14 cellular contexts compared by ENCODE assay signal in genomic region chr20:44648579-44648978, GRCh38. TPM values are rescaled to one million over a fixed set of nuclear protein-coding genes. Genes with fewer than 3 reads are reported as not detected.
DNase-seq lines count a peak whose midpoint lies in the region; ATAC-seq and TF ChIP-seq lines count a peak whose summit lies in the region.
"Had no signal": no experiment of that assay in that cellular context is flagged by ENCODE, and none has a peak within 500 bp of the region (broad histone marks: within the 10 kb centered on the region; RNA-seq: fewer than 3 reads in every experiment).

No MANE protein-coding gene starts in this region.

- H2BK5ac ChIP-seq in H9 (ENCODE audit: insufficient read length, low read length), result no peak overlapping the region

- H3K4me1 Mint-ChIP-seq in activated CD8-positive, alpha-beta memory T cell treated with anti-CD3 and anti-CD28 coated beads, Interleukin-2, amount 10 ng/mL, durations not matched to agents 7 days and 5 days, result peaks cover 78% of the 10 kb centered on the region
- H3K4me1 Mint-ChIP-seq in H9 (peaks cover 44 to 56% of the 10 kb centered on the region in 2 experiments), neural progenitor cell (peaks cover 35% of the 10 kb centered on the region)
- H3K4me1 Mint-ChIP-seq in activated CD4-positive, alpha-beta memory T cell treated with anti-CD3 and anti-CD28 coated beads, Interleukin-2, amount 10 ng/mL, durations not matched to agents 7 days and 5 days, result peaks cover 82% of the 10 kb centered on the region

- no peaks in the 10 kb centered on the region for H3K9me3 Mint-ChIP-seq in activated CD8-positive, alpha-beta memory T cell treated with anti-CD3 and anti-CD28 coated beads, Interleukin-2, amount 10 ng/mL, durations not matched to agents 7 days and 5 days (ENCODE audit: low read depth)
- H3K9me3 Mint-ChIP-seq in H9 (peaks cover 5 to 6% of the 10 kb centered on the region in 2 experiments), neural progenitor cell (peaks cover 2% of the 10 kb centered on the region)
- H3K9me3 Mint-ChIP-seq in activated CD4-positive, alpha-beta memory T cell treated with anti-CD3 and anti-CD28 coated beads, Interleukin-2, amount 10 ng/mL, durations not matched to agents 7 days and 5 days, result no peaks in the 10 kb centered on the region

- H3K4me3 ChIP-seq in neural progenitor cell, result no peak overlapping the region

- no peak overlapping the region for H3K9ac ChIP-seq in H9 (ENCODE audit: extremely low read depth, insufficient read length, low read length)
- H3K9ac ChIP-seq in neural progenitor cell, result no peak overlapping the region

- H3K36me3 Mint-ChIP-seq in activated CD8-positive, alpha-beta memory T cell treated with anti-CD3 and anti-CD28 coated beads, Interleukin-2, amount 10 ng/mL, durations not matched to agents 7 days and 5 days, result peaks cover 9% of the 10 kb centered on the region
- H3K36me3 Mint-ChIP-seq in H9 (ENCODE audit: insufficient read depth in 1 of 3, low read depth in 3 of 3), result peaks cover 2 to 6% (median 6%) of the 10 kb centered on the region in 3 experiments; a peak in 5 of 7 replicates
- peaks cover 26% of the 10 kb centered on the region for H3K36me3 Mint-ChIP-seq in activated CD4-positive, alpha-beta memory T cell treated with anti-CD3 and anti-CD28 coated beads, Interleukin-2, amount 10 ng/mL, durations not matched to agents 7 days and 5 days (ENCODE audit: low read depth)
- no peaks in the 10 kb centered on the region for H3K36me3 Mint-ChIP-seq in neural progenitor cell

- H3K4me1 ChIP-seq in H9 (ENCODE audit: insufficient read depth, low read length) (peaks cover 11% of the 10 kb centered on the region; the same call in 1 of the 2 replicates), neural progenitor cell (peaks cover 42% of the 10 kb centered on the region)

- peak; percentile 41 for TF ChIP-seq CTCF in H9 (conservative IDR thresholded peaks at IDR 0.05)
- TF ChIP-seq CTCF in neural progenitor cell (IDR thresholded peaks at IDR 0.05), result peak; percentile 12

- H4K20me1 ChIP-seq in H9 (ENCODE audit: control insufficient read depth, insufficient read depth, insufficient read length) (no peaks in the 10 kb centered on the region), neural progenitor cell (ENCODE audit: low read depth) (no peaks in the 10 kb centered on the region)

- no peak overlapping the region for H2BK120ac ChIP-seq in H9 (ENCODE audit: low read depth, low read length, poor library complexity, severe bottlenecking)

- no peak overlapping the region for H3K56ac ChIP-seq in H9 (ENCODE audit: insufficient read length, low read depth, low read length)

- H2AFZ ChIP-seq in H9 (ENCODE audit: low read length) (no peak overlapping the region), neural progenitor cell (replicated peaks) (no peak overlapping the region)

- H3K4me3 Mint-ChIP-seq in activated CD8-positive, alpha-beta memory T cell treated with anti-CD3 and anti-CD28 coated beads, Interleukin-2, amount 10 ng/mL, durations not matched to agents 7 days and 5 days, result no peak overlapping the region
- H3K4me3 Mint-ChIP-seq in H9 (peak overlapping the region in 1 of 2 experiments; percentile 28; a peak in 1 of 5 replicates), neural progenitor cell (no peak overlapping the region)
- peak overlapping the region; percentile 51 for H3K4me3 Mint-ChIP-seq in activated CD4-positive, alpha-beta memory T cell treated with anti-CD3 and anti-CD28 coated beads, Interleukin-2, amount 10 ng/mL, durations not matched to agents 7 days and 5 days

- no peak overlapping the region for H4K91ac ChIP-seq in H9 (ENCODE audit: insufficient read length, low read depth, low read length)

- no peak overlapping the region for H4K8ac ChIP-seq in H9 (replicated peaks; ENCODE audit: insufficient read length, low read depth, low read length)

- no peaks in the 10 kb centered on the region for H3K27me3 Mint-ChIP-seq in activated CD8-positive, alpha-beta memory T cell treated with anti-CD3 and anti-CD28 coated beads, Interleukin-2, amount 10 ng/mL, durations not matched to agents 7 days and 5 days
- H3K27me3 Mint-ChIP-seq in H9 (ENCODE audit: low read depth) (peaks cover 25% of the 10 kb centered on the region), neural progenitor cell (ENCODE audit: insufficient read depth, low read depth) (peaks cover 15% of the 10 kb centered on the region)
- no peaks in the 10 kb centered on the region for H3K27me3 Mint-ChIP-seq in activated CD4-positive, alpha-beta memory T cell treated with anti-CD3 and anti-CD28 coated beads, Interleukin-2, amount 10 ng/mL, durations not matched to agents 7 days and 5 days

- H3K79me2 ChIP-seq in H9 (ENCODE audit: insufficient read depth, low read length) (no peaks in the 10 kb centered on the region), neural progenitor cell (ENCODE audit: low read depth) (no peaks in the 10 kb centered on the region)

- H3K79me1 ChIP-seq in H9 (ENCODE audit: insufficient read depth, low read depth, low read length, poor library complexity, severe bottlenecking), result no peaks in the 10 kb centered on the region

- H3K9me3 ChIP-seq in H9 (ENCODE audit: control insufficient read depth, low read depth, low read length), result no peaks in the 10 kb centered on the region
- H3K9me3 ChIP-seq in neural progenitor cell (ENCODE audit: low read depth), result no peaks in the 10 kb centered on the region

- POLR2A ChIA-PET in activated CD4-positive, alpha-beta memory T cell treated with anti-CD3 and anti-CD28 coated beads, Interleukin-2, amount 10 ng/mL, durations not matched to agents 7 days and 5 days (lab: Charles Lee), result interaction anchor here (0.7 to 1.7 kb wide), 4 partner anchors 30 to 40 kb away, joined by 3 to 5 read pairs (median 3); no protein-coding TSS in a partner anchor

- no peak overlapping the region for H3K4ac ChIP-seq in H9 (ENCODE audit: low read depth, low read length)

- H3K27ac Mint-ChIP-seq in activated CD8-positive, alpha-beta memory T cell treated with anti-CD3 and anti-CD28 coated beads, Interleukin-2, amount 10 ng/mL, durations not matched to agents 7 days and 5 days, result peak overlapping the region; percentile 41
- H3K27ac Mint-ChIP-seq in H9 (peak overlapping the region in 1 of 3 experiments; percentile 32; a peak in 2 of 7 replicates), neural progenitor cell (peak overlapping the region; percentile 29)
- peak overlapping the region; percentile 47 for H3K27ac Mint-ChIP-seq in activated CD4-positive, alpha-beta memory T cell treated with anti-CD3 and anti-CD28 coated beads, Interleukin-2, amount 10 ng/mL, durations not matched to agents 7 days and 5 days

- H3K36me3 ChIP-seq in neural progenitor cell, result no peaks in the 10 kb centered on the region

- peaks cover 43% of the 10 kb centered on the region for H3F3A ChIP-seq in neural progenitor cell (ENCODE audit: low read depth)

- H3T11ph ChIP-seq in H9 (ENCODE audit: low read length), result no peak overlapping the region

- H3K14ac ChIP-seq in H9 (ENCODE audit: insufficient read depth, low read length), result no peak overlapping the region

- CTCF ChIA-PET in activated CD8-positive, alpha-beta memory T cell treated with anti-CD3 and anti-CD28 coated beads, Interleukin-2, amount 10 ng/mL, durations not matched to agents 7 days and 5 days (lab: Charles Lee), result interaction anchor here (0.8 to 15.9 kb wide), 4 partner anchors 19 to 38 kb away, joined by 3 to 186 read pairs (median 4); no protein-coding TSS in a partner anchor
- CTCF ChIA-PET in activated CD4-positive, alpha-beta memory T cell treated with anti-CD3 and anti-CD28 coated beads, Interleukin-2, amount 10 ng/mL, durations not matched to agents 7 days and 5 days (lab: Charles Lee), result interaction anchor here (0.6 to 4.1 kb wide), 3 partner anchors 21 to 37 kb away, joined by 4 to 29 read pairs (median 8); no protein-coding TSS in a partner anchor

- no peak overlapping the region for H4K5ac ChIP-seq in H9 (ENCODE audit: insufficient read length, low read depth, low read length)

- no peak overlapping the region for H2BK15ac ChIP-seq in H9 (ENCODE audit: low read depth, low read length)

- H2BK12ac ChIP-seq in H9 (ENCODE audit: insufficient read length, low read depth, low read length), result no peak overlapping the region

- H3K23ac ChIP-seq in H9 (ENCODE audit: insufficient read length, low read depth, low read length), result no peak overlapping the region

- ATAC-seq in activated CD8-positive, alpha-beta memory T cell treated with anti-CD3 and anti-CD28 coated beads, Interleukin-2, amount 10 ng/mL, durations not matched to agents 7 days and 5 days, result no peak
- ATAC-seq in GM18502 (IDR thresholded peaks at IDR 0.05; ENCODE audit: poor library complexity, unreplicated experiment), result no peak
- ATAC-seq: left colon had no signal

- no peak for DNase-seq in activated CD8-positive, alpha-beta memory T cell treated with anti-CD3 and anti-CD28 coated beads, Interleukin-2, amount 10 ng/mL, durations not matched to agents 7 days and 5 days
- no peak for DNase-seq in activated CD8-positive, alpha-beta memory T cell treated with anti-CD3 and anti-CD28 coated beads, Interleukin-2, amount 50 U/mL, for 4 hours
- DNase-seq in H9 (peak; percentile 62), neural progenitor cell (ENCODE audit: low spot score) (peak; percentile 48), inferior parietal cortex (ENCODE audit: extremely low spot score) (no peak), NK-92 (lab: John Stamatoyannopoulos, UW; ENCODE audit: unreplicated experiment) (no peak)
- DNase-seq in activated CD4-positive, alpha-beta memory T cell treated with anti-CD3 and anti-CD28 coated beads, Interleukin-2, amount 10 ng/mL, durations not matched to agents 7 days and 5 days, result no peak
- DNase-seq: activated CD8-positive, alpha-beta memory T cell treated with anti-CD3 and anti-CD28 coated beads for 24 hours; anterior cingulate cortex; effector memory CD4-positive, alpha-beta T cell; left colon; NCI-H1436; stimulated activated CD8-positive, alpha-beta memory T cell treated with anti-CD3 and anti-CD28 coated beads, Interleukin-4, amount 100 ng/mL, for 48 hours had no signal

- peaks cover 9% of the 10 kb centered on the region for H3K23me2 ChIP-seq in H9 (ENCODE audit: insufficient read length, low read depth, low read length, poor library complexity, severe bottlenecking)

- no peaks in the 10 kb centered on the region; the same call in 1 of the 2 replicates for H3K27me3 ChIP-seq in H9 (ENCODE audit: insufficient read depth, low read length)
- peaks cover 22% of the 10 kb centered on the region for H3K27me3 ChIP-seq in neural progenitor cell

- H3K18ac ChIP-seq in H9 (ENCODE audit: insufficient read length, low read depth, low read length), result no peak overlapping the region

- no peak overlapping the region for H2AK5ac ChIP-seq in H9 (ENCODE audit: insufficient read length, low read length)

- H3K27ac ChIP-seq in H9 (ENCODE audit: insufficient read length, low read depth, low read length) (no peak overlapping the region), neural progenitor cell (no peak overlapping the region)

- WGBS in H9 (ENCODE audit: extremely low coverage, insufficient read length, low lambda C conversion rate), result no CpG with 5 or more reads among the region's 7 CpGs

- no peak overlapping the region for H3K4me2 ChIP-seq in H9 (ENCODE audit: insufficient read depth, insufficient read length, low read length)
- H3K4me2 ChIP-seq in neural progenitor cell, result no peak overlapping the region

- H2BK20ac ChIP-seq in H9 (ENCODE audit: low read depth, low read length, poor library complexity, severe bottlenecking), result no peak overlapping the region

RNA-seq across cellular contexts. Expression of gene ADA, which starts 2.9 kb away (rescaled TPM):
- total RNA-seq in activated CD8-positive, alpha-beta memory T cell treated with anti-CD3 and anti-CD28 coated beads, Interleukin-2, amount 10 ng/mL, durations not matched to agents 7 days and 5 days, result 100 to 1,000 TPM in 1 of 2 experiments, 10 to 100 TPM in 1; 81.4 to 114 TPM
- total RNA-seq in H9 (2021) (19.2 and 22.0 TPM in 2 replicates), neural progenitor cell (ENCODE audit: low replicate concordance) (29.7 and 52.5 TPM in 2 replicates)
- 10 to 100 TPM; 79.0 to 79.7 TPM for total RNA-seq in activated CD4-positive, alpha-beta memory T cell treated with anti-CD3 and anti-CD28 coated beads, Interleukin-2, amount 10 ng/mL, durations not matched to agents 7 days and 5 days

Comparison
In these comparisons a context has a peak if more than half of its experiments do, and no peak if none do; other contexts are left out.
1. DNase-seq: peak in H9 (single experiment) and neural progenitor cell (single experiment); none in activated CD8-positive, alpha-beta memory T cell treated with anti-CD3 and anti-CD28 coated beads, Interleukin-2, amount 10 ng/mL, durations not matched to agents 7 days and 5 days (single experiment), activated CD8-positive, alpha-beta memory T cell treated with anti-CD3 and anti-CD28 coated beads, Interleukin-2, amount 50 U/mL, for 4 hours (single experiment), activated CD4-positive, alpha-beta memory T cell treated with anti-CD3 and anti-CD28 coated beads, Interleukin-2, amount 10 ng/mL, durations not matched to agents 7 days and 5 days (single experiment), inferior parietal cortex (single experiment) and NK-92 (single experiment).